Comparison of ENCODE assay signal across 33 cellular contexts in the genomic region with DNA sequence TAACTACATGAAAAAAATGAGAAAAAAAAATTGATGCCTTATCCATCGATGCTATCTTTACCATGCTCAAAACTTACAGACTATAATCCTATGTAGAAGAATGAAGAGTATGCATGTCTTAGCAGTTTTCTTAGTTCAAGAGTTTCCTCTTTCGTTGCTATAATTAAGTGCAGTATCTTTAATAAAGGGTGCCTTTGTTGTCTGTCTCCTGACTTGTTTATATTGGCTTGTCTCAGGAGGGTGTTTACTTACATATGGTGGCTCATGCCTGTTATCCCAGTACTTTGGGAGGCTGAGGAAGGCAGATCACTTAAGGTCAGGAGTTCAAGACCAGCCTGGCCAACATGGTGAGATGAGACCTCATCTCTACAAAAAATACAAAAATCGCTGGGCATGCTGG.
"Had no signal": no experiment of that assay in that cellular context is flagged by ENCODE, and none has a peak within 500 bp of the region (broad histone marks: within the 10 kb centered on the region; RNA-seq: fewer than 3 reads in every experiment).

No MANE protein-coding gene starts in this region.

- ATAC-seq: activated CD8-positive, alpha-beta T cell treated with anti-CD3 and anti-CD28 coated beads for 36 hours; activated naive CD4-positive, alpha-beta T cell treated with anti-CD3 and anti-CD28 coated beads, Interleukin-2, amount 50 U/mL, for 72 hours; activated T-cell treated with anti-CD3 and anti-CD28 coated beads, Interleukin-2, amount 50 U/mL, for 4 hours; activated T-cell treated with anti-CD3 and anti-CD28 coated beads, Interleukin-2, amount 50 U/mL, for 72 hours; activated T-helper 17 cell treated with anti-CD3 and anti-CD28 coated beads, Interleukin-2, amount 50 U/mL, for 72 hours; body of pancreas had no signal

- H3K9me3 Mint-ChIP-seq: activated B cell treated with CpG ODN at 0.5 μM for 24 hours; activated CD4-positive, alpha-beta memory T cell treated with anti-CD3 and anti-CD28 coated beads for 36 hours; activated T-cell treated with anti-CD3 and anti-CD28 coated beads, Interleukin-2, amount 50 U/mL, for 4 hours; activated T-cell treated with anti-CD3 and anti-CD28 coated beads, Interleukin-2, amount 50 U/mL, for 72 hours; activated T-helper 1 cell treated with anti-CD3 and anti-CD28 coated beads, Interleukin-12 subunit alpha, Interleukin-12 subunit beta, Interleukin-2, Interleukin-4 antibody, amounts not matched to agents 30 ng/mL and 10 ng/mL and 1 ng/mL, durations not matched to agents 14 hours and 24 hours and 36 hours; activated T-helper 17 cell treated with anti-CD3 and anti-CD28 coated beads, Interleukin-2, amount 50 U/mL, for 72 hours; T-helper 1 cell treated with Interleukin-12 subunit alpha and Interleukin-12 subunit beta and Interleukin-4 antibody, amounts not matched to agents 30 μg/mL and 1 μg/mL, for 36 hours had no signal

- H3K4me1 ChIP-seq: adrenal gland, body of pancreas, breast epithelium had no signal

- H3K9me3 ChIP-seq: adrenal gland, body of pancreas, breast epithelium had no signal

- H3K36me3 ChIP-seq: adrenal gland, breast epithelium had no signal

- DNase-seq: activated B cell treated with CpG ODN at 0.5 μM for 24 hours; activated CD4-positive, alpha-beta memory T cell treated with anti-CD3 and anti-CD28 coated beads for 36 hours; activated CD4-positive, alpha-beta T cell treated with anti-CD3 and anti-CD28 coated beads for 4 hours; activated CD4-positive, alpha-beta T cell treated with anti-CD3 and anti-CD28 coated beads, Interleukin-2, amount 10 ng/mL, durations not matched to agents 24 days and 14 days; activated CD4-positive, alpha-beta T cell treated with anti-CD3 and anti-CD28 coated beads, Interleukin-2, amount 50 U/mL, for 1 hour; activated CD4-positive, alpha-beta T cell treated with anti-CD3 and anti-CD28 coated beads, Interleukin-2, amount 50 U/mL, for 4 hours; activated CD4-positive, CD25-positive, alpha-beta regulatory T cell treated with anti-CD3 and anti-CD28 coated beads, Interleukin-2, amount 50 U/mL, for 72 hours; activated CD8-positive, alpha-beta memory T cell treated with anti-CD3 and anti-CD28 coated beads, Interleukin-2, amount 50 U/mL, for 4 hours; activated CD8-positive, alpha-beta T cell treated with anti-CD3 and anti-CD28 coated beads for 36 hours; activated effector memory CD4-positive, alpha-beta T cell treated with anti-CD3 and anti-CD28 coated beads, Interleukin-2, amount 50 U/mL, for 16 hours; activated gamma-delta T cell treated with Interleukin-2 at 50 U/mL for 16 hours; activated naive CD4-positive, alpha-beta T cell; activated naive CD4-positive, alpha-beta T cell treated with anti-CD3 and anti-CD28 coated beads for 36 hours; activated naive CD4-positive, alpha-beta T cell treated with anti-CD3 and anti-CD28 coated beads, Interleukin-2, amount 50 U/mL, for 16 hours; activated naive CD8-positive, alpha-beta T cell treated with anti-CD3 and anti-CD28 coated beads for 36 hours; activated T-cell treated with anti-CD3 and anti-CD28 coated beads for 4 hours; activated T-cell treated with anti-CD3 and anti-CD28 coated beads, Interleukin-2, amount 50 U/mL, for 1 hour; activated T-cell treated with anti-CD3 and anti-CD28 coated beads, Interleukin-2, amount 50 U/mL, for 4 hours; activated T-cell treated with anti-CD3 and anti-CD28 coated beads, Interleukin-2, amount 50 U/mL, for 72 hours; adrenal gland; amniotic stem cell; aorta; body of pancreas; brain microvascular endothelial cell; central memory CD4-positive, alpha-beta T cell; T-helper 1 cell; T-helper 9 cell had no signal

- H3K4me3 Mint-ChIP-seq: activated B cell treated with CpG ODN at 0.5 μM for 24 hours; activated CD4-positive, alpha-beta memory T cell treated with anti-CD3 and anti-CD28 coated beads for 36 hours; activated CD4-positive, alpha-beta T cell treated with anti-CD3 and anti-CD28 coated beads, Interleukin-2, amount 10 ng/mL, durations not matched to agents 24 days and 14 days; activated CD8-positive, alpha-beta T cell treated with anti-CD3 and anti-CD28 coated beads for 36 hours; activated naive CD4-positive, alpha-beta T cell treated with anti-CD3 and anti-CD28 coated beads for 36 hours; activated naive CD8-positive, alpha-beta T cell treated with anti-CD3 and anti-CD28 coated beads for 36 hours; activated T-cell treated with anti-CD3 and anti-CD28 coated beads, Interleukin-2, amount 50 U/mL, for 4 hours; activated T-cell treated with anti-CD3 and anti-CD28 coated beads, Interleukin-2, amount 50 U/mL, for 72 hours; activated T-helper 1 cell treated with anti-CD3 and anti-CD28 coated beads, Interleukin-12 subunit alpha, Interleukin-12 subunit beta, Interleukin-2, Interleukin-4 antibody, amounts not matched to agents 30 ng/mL and 10 ng/mL and 1 ng/mL, durations not matched to agents 14 hours and 24 hours and 36 hours; activated T-helper 17 cell treated with anti-CD3 and anti-CD28 coated beads, Interleukin-2, amount 50 U/mL, for 72 hours; T-helper 1 cell treated with Interleukin-12 subunit alpha and Interleukin-12 subunit beta and Interleukin-4 antibody, amounts not matched to agents 30 μg/mL and 1 μg/mL, for 36 hours had no signal

- H3K4me1 Mint-ChIP-seq: activated CD4-positive, alpha-beta T cell treated with anti-CD3 and anti-CD28 coated beads, Interleukin-2, amount 10 ng/mL, durations not matched to agents 24 days and 14 days; activated naive CD8-positive, alpha-beta T cell treated with anti-CD3 and anti-CD28 coated beads for 36 hours; activated T-helper 17 cell treated with anti-CD3 and anti-CD28 coated beads, Interleukin-2, amount 50 U/mL, for 72 hours had no signal

- H3K27me3 Mint-ChIP-seq: activated B cell treated with CpG ODN at 0.5 μM for 24 hours; activated CD4-positive, alpha-beta memory T cell treated with anti-CD3 and anti-CD28 coated beads for 36 hours; activated CD4-positive, alpha-beta T cell treated with anti-CD3 and anti-CD28 coated beads, Interleukin-2, amount 10 ng/mL, durations not matched to agents 24 days and 14 days; activated CD8-positive, alpha-beta T cell treated with anti-CD3 and anti-CD28 coated beads for 36 hours; activated naive CD8-positive, alpha-beta T cell treated with anti-CD3 and anti-CD28 coated beads for 36 hours; activated T-helper 17 cell treated with anti-CD3 and anti-CD28 coated beads, Interleukin-2, amount 50 U/mL, for 72 hours had no signal

- H3K4me3 ChIP-seq: adrenal gland, body of pancreas, breast epithelium had no signal

- H3K27me3 ChIP-seq: adrenal gland, body of pancreas, brain microvascular endothelial cell, breast epithelium had no signal

- H3K27ac Mint-ChIP-seq: activated B cell treated with CpG ODN at 0.5 μM for 24 hours; activated CD4-positive, alpha-beta memory T cell treated with anti-CD3 and anti-CD28 coated beads for 36 hours; activated CD4-positive, alpha-beta T cell treated with anti-CD3 and anti-CD28 coated beads, Interleukin-2, amount 10 ng/mL, durations not matched to agents 24 days and 14 days; activated CD8-positive, alpha-beta T cell treated with anti-CD3 and anti-CD28 coated beads for 36 hours; activated naive CD4-positive, alpha-beta T cell treated with anti-CD3 and anti-CD28 coated beads for 36 hours; activated naive CD8-positive, alpha-beta T cell treated with anti-CD3 and anti-CD28 coated beads for 36 hours; activated T-cell treated with anti-CD3 and anti-CD28 coated beads, Interleukin-2, amount 50 U/mL, for 72 hours; activated T-helper 1 cell treated with anti-CD3 and anti-CD28 coated beads, Interleukin-12 subunit alpha, Interleukin-12 subunit beta, Interleukin-2, Interleukin-4 antibody, amounts not matched to agents 30 ng/mL and 10 ng/mL and 1 ng/mL, durations not matched to agents 14 hours and 24 hours and 36 hours; activated T-helper 17 cell treated with anti-CD3 and anti-CD28 coated beads, Interleukin-2, amount 50 U/mL, for 72 hours; T-helper 1 cell treated with Interleukin-12 subunit alpha and Interleukin-12 subunit beta and Interleukin-4 antibody, amounts not matched to agents 30 μg/mL and 1 μg/mL, for 36 hours had no signal

- H3K27ac ChIP-seq: adrenal gland, body of pancreas, brain microvascular endothelial cell, breast epithelium, VCaP had no signal
